Comparison of ENCODE assay signal across 18 cellular contexts in genomic region chr17:48600244-48601098, GRCh38. TPM values are rescaled to one million over a fixed set of nuclear protein-coding genes. Genes with fewer than 3 reads are reported as not detected.
DNase-seq lines count a peak whose midpoint lies in the region; ATAC-seq and TF ChIP-seq lines count a peak whose summit lies in the region.
"Had no signal": no experiment of that assay in that cellular context is flagged by ENCODE, and none has a peak within 500 bp of the region (broad histone marks: within the 10 kb centered on the region; RNA-seq: fewer than 3 reads in every experiment).

No MANE protein-coding gene starts in this region.

- H3K23ac ChIP-seq in IMR-90 (ENCODE audit: low read depth, low read length), result peak overlapping the region; percentile 74; the same call in 1 of the 2 replicates

- intact Hi-C loops in IMR-90 (cut with micrococcal nuclease), result no loop called here

- CTCF ChIA-PET in IMR-90 (lab: Yijun Ruan, JAX), result interaction anchor here (0.6 kb wide), 1 partner anchor 272 kb away, joined by 3 read pairs; no protein-coding TSS in a partner anchor

- no peak overlapping the region for H2AFZ ChIP-seq in IMR-90 (replicated peaks; ENCODE audit: low read length, poor library complexity)
- no peak overlapping the region for H2AFZ ChIP-seq in smooth muscle cell (ENCODE audit: low read depth)

- POLR2A ChIA-PET in IMR-90 (lab: Charles Lee; ENCODE audit: unreplicated experiment), result interaction anchor here (0.5 kb wide), 1 partner anchor 10 kb away, joined by 5 read pairs; no protein-coding TSS in a partner anchor

- in situ Hi-C loops in IMR-90 (cut with MboI; ENCODE audit: low sequenced_read_pairs), result no loop called here

- dilution Hi-C loops in IMR-90 (cut with HindIII; ENCODE audit: low sequenced_read_pairs, unreplicated experiment), result no loop called here

- no peak overlapping the region for H3K14ac ChIP-seq in IMR-90 (replicated peaks; ENCODE audit: low read depth, low read length)

- H3K36me3 ChIP-seq in IMR-90 (ENCODE audit: control insufficient read depth, insufficient read depth, low read length), result peaks cover 6% of the 10 kb centered on the region; the same call in 1 of the 2 replicates
- no peaks in the 10 kb centered on the region for H3K36me3 ChIP-seq in smooth muscle cell (ENCODE audit: low read depth)

- H3K79me2 ChIP-seq in smooth muscle cell (ENCODE audit: low read depth), result peaks cover 91% of the 10 kb centered on the region

- no peak overlapping the region for H4K5ac ChIP-seq in IMR-90 (ENCODE audit: low read depth, low read length)

- H3K4ac ChIP-seq in IMR-90 (ENCODE audit: low read depth, low read length), result no peak overlapping the region; the same call in 1 of the 2 replicates

- H2BK120ac ChIP-seq in IMR-90 (ENCODE audit: low read depth, low read length), result no peak overlapping the region

- H2BK5ac ChIP-seq in IMR-90 (ENCODE audit: low read depth, low read length, poor library complexity, severe bottlenecking), result no peak overlapping the region

- H3K79me1 ChIP-seq in IMR-90 (ENCODE audit: low read depth in 1 of 2, low read length in 2 of 2), result peaks cover 24 to 42% of the 10 kb centered on the region in 2 experiments; a peak in 3 of 4 replicates

- H3K9me3 ChIP-seq in IMR-90 (ENCODE audit: control insufficient read depth, insufficient read depth, low read length) (no peaks in the 10 kb centered on the region), smooth muscle cell (replicated peaks; ENCODE audit: low read depth) (no peaks in the 10 kb centered on the region)

- no peak overlapping the region for H3K18ac ChIP-seq in IMR-90 (ENCODE audit: low read depth, low read length)

- H3K4me3 ChIP-seq in IMR-90 (ENCODE audit: insufficient read depth, low read depth, low read length) (no peak overlapping the region), smooth muscle cell (peak overlapping the region; percentile 66)

- H3K9ac ChIP-seq in IMR-90 (ENCODE audit: low read depth, low read length) (no peak overlapping the region), smooth muscle cell (ENCODE audit: low read depth) (no peak overlapping the region)

- DNase-seq in IMR-90 (peak; percentile 24), glomerular visceral epithelial cell (ENCODE audit: extremely low spot score) (peak; percentile 65), smooth muscle cell (lab: John Stamatoyannopoulos, UW; ENCODE audit: unreplicated experiment) (no peak), EL (no peak)
- DNase-seq in activated CD4-positive, alpha-beta T cell treated with anti-CD3 and anti-CD28 coated beads for 1 hour, result no peak
- DNase-seq: activated CD4-positive, alpha-beta T cell treated with anti-CD3 and anti-CD28 coated beads for 4 hours; activated T-cell treated with anti-CD3 and anti-CD28 coated beads, Interleukin-2, amount 50 U/mL, for 1 hour; CD4-positive, alpha-beta T cell; GDM1; head of caudate nucleus; Karpas-422; left colon; NCI-H1694 treated with DMSO at 0.1 percent for 48 hours; stimulated activated naive CD8-positive, alpha-beta T cell treated with anti-CD3 and anti-CD28 coated beads, Interleukin-15, amount 100 ng/mL, for 72 hours; T-helper 17 cell had no signal

- no peak overlapping the region for H2AK9ac ChIP-seq in IMR-90 (replicated peaks; ENCODE audit: low read depth, low read length, poor library complexity)

- no peak for TF ChIP-seq RAD21 in IMR-90 (IDR thresholded peaks at IDR 0.05; ENCODE audit: low read length)

- no peak overlapping the region; a peak in 1 of 4 replicates for H4K8ac ChIP-seq in IMR-90 (ENCODE audit: low read depth in 2 of 2, low read length in 2 of 2)

- H2AK5ac ChIP-seq in IMR-90 (ENCODE audit: low read depth, low read length), result no peak overlapping the region

- ATAC-seq in IMR-90 (ENCODE audit: low read depth), result no peak
- ATAC-seq: left colon; natural killer cell treated with Interleukin-12 subunit alpha and Interleukin-12 subunit beta and Interleukin-15 and Interleukin-18, amount 100 ng/mL, for 72 hours; stimulated activated naive CD8-positive, alpha-beta T cell treated with anti-CD3 and anti-CD28 coated beads, Interleukin-15, amount 100 ng/mL, for 72 hours; T-helper 17 cell had no signal

- WGBS in IMR-90 (ENCODE audit: extremely low coverage in 2 of 2, insufficient read length in 1 of 2), 2 experiments, result 75% methylated on average over 11 of the region's 17 CpGs; no CpG with 5 or more reads in 1 of the 2 experiments
- WGBS in smooth muscle cell (ENCODE audit: low lambda C conversion rate), result 4% methylated on average over 17 of the region's 17 CpGs

- TF ChIP-seq CTCF in IMR-90 (conservative IDR thresholded peaks at IDR 0.05; ENCODE audit: low read depth, low read length), result no peak
- no peak for TF ChIP-seq CTCF in smooth muscle cell (IDR thresholded peaks at IDR 0.05; ENCODE audit: borderline replicate concordance, insufficient read depth, poor library complexity, severe bottlenecking)

- no peak overlapping the region for H3K56ac ChIP-seq in IMR-90 (ENCODE audit: extremely low read depth, insufficient read depth, low read length)

- peak overlapping the region; percentile 35; the same call in 1 of the 3 replicates for H2BK15ac ChIP-seq in IMR-90 (ENCODE audit: low read depth, low read length)

- H3K27me3 ChIP-seq in IMR-90 (ENCODE audit: control insufficient read depth, insufficient read depth, low read length) (no peaks in the 10 kb centered on the region), smooth muscle cell (ENCODE audit: low read depth) (peaks cover 7% of the 10 kb centered on the region)

- H3K9me1 ChIP-seq in IMR-90 (ENCODE audit: insufficient read depth, low read length), result 0 out of 2 replicates have a peak, but pooled peaks cover 3% of the 10 kb centered on the region

- TF ChIP-seq POLR2A in IMR-90 (IDR thresholded peaks at IDR 0.05; ENCODE audit: low read depth, low read length), result no peak

- BruUV-seq in IMR-90 (replicated peaks; lab: Mats Ljungman, UMichigan), result no TSS peak

- H3K4me1 ChIP-seq in IMR-90 (ENCODE audit: control insufficient read depth, insufficient read depth, low read length) (peaks cover 5% of the 10 kb centered on the region), smooth muscle cell (ENCODE audit: low read depth) (peaks cover 9% of the 10 kb centered on the region)

- H3K4me2 ChIP-seq in IMR-90 (ENCODE audit: low read depth, low read length) (no peak overlapping the region), smooth muscle cell (peak overlapping the region; percentile 98)

- H3K27ac ChIP-seq in IMR-90 (ENCODE audit: insufficient read depth, low read length), result no peak overlapping the region
- H3K27ac ChIP-seq in smooth muscle cell (ENCODE audit: low read depth), result peak overlapping the region; percentile 79
- H3K27ac ChIP-seq: RWPE1 had no signal

- peaks cover 20% of the 10 kb centered on the region for H3F3A ChIP-seq in smooth muscle cell (ENCODE audit: low read depth)

- no peak overlapping the region for H4K91ac ChIP-seq in IMR-90 (ENCODE audit: insufficient read depth, low read depth, low read length)

- no peak overlapping the region for H2BK20ac ChIP-seq in IMR-90 (ENCODE audit: low read depth, low read length)

- H4K20me1 ChIP-seq in IMR-90 (ENCODE audit: insufficient read depth, low read length) (peaks cover 15% of the 10 kb centered on the region), smooth muscle cell (ENCODE audit: low read depth) (peaks cover 81% of the 10 kb centered on the region)

TF ChIP-seq in IMR-90, 13 proteins besides CTCF, POLR2A, EP300 and RAD21 (continues in another document):
- TF ChIP-seq NFE2L2 (IDR thresholded peaks at IDR 0.05; ENCODE audit: low read depth, low read length), result no peak
- no peak for TF ChIP-seq MAFK (IDR thresholded peaks at IDR 0.05; ENCODE audit: low read depth, low read length)
- no peak for TF ChIP-seq RFX5 (IDR thresholded peaks at IDR 0.05; ENCODE audit: low read depth, low read length)
- no peak for TF ChIP-seq CEBPB (IDR thresholded peaks at IDR 0.05; ENCODE audit: low read depth, low read length)
- TF ChIP-seq FOS (IDR thresholded peaks at IDR 0.05; ENCODE audit: low read depth, low read length), result no peak
- no peak for TF ChIP-seq CHD1 (IDR thresholded peaks at IDR 0.05; ENCODE audit: low read depth, low read length)

RNA-seq across cellular contexts. Expression of gene HOXB6, which starts 4.3 kb away (rescaled TPM):
- total RNA-seq in IMR-90 (2012; rRNA removed), result 11.1 and 11.9 TPM in 2 replicates
- 42.2 and 48.1 TPM in 2 replicates for polyA plus RNA-seq in IMR-90 (2012; rRNA removed)
- polyA plus RNA-seq in IMR-90 (2012; cell fraction: cytosol; rRNA removed), result 66.4 and 75.0 TPM in 2 replicates
- polyA plus RNA-seq in IMR-90 (2012; cell fraction: nucleus; rRNA removed; ENCODE audit: low replicate concordance), result 27.7 and 38.2 TPM in 2 replicates
- total RNA-seq in smooth muscle cell, result 6.3 and 7.2 TPM in 2 replicates
- 9.3 and 10.3 TPM in 2 replicates for polyA plus RNA-seq in smooth muscle cell
- total RNA-seq: CD4-positive, alpha-beta T cell; cerebellum; T-helper 17 cell had no signal

RNA-seq across cellular contexts. Expression of gene HOXB5, which starts 6.9 kb away (rescaled TPM):
- 0.54 and 0.56 TPM in 2 replicates for total RNA-seq in IMR-90 (2012; rRNA removed)
- 18.0 and 18.1 TPM in 2 replicates for polyA plus RNA-seq in IMR-90 (2012; rRNA removed)
- polyA plus RNA-seq in IMR-90 (2012; cell fraction: cytosol; rRNA removed), result 19.7 and 32.7 TPM in 2 replicates
- 13.4 and 16.5 TPM in 2 replicates for polyA plus RNA-seq in IMR-90 (2012; cell fraction: nucleus; rRNA removed; ENCODE audit: low replicate concordance)
- total RNA-seq in smooth muscle cell, result 0.49 and 0.94 TPM in 2 replicates
- 1.4 and 1.8 TPM in 2 replicates for polyA plus RNA-seq in smooth muscle cell
- total RNA-seq: CD4-positive, alpha-beta T cell; cerebellum; T-helper 17 cell had no signal

RNA-seq across cellular contexts. Expression of gene HOXB7, which starts 10.3 kb away (rescaled TPM):
- total RNA-seq in IMR-90 (2012; rRNA removed), result 1.8 and 3.3 TPM in 2 replicates
- polyA plus RNA-seq in IMR-90 (2012; rRNA removed), result 6.7 and 7.5 TPM in 2 replicates
- polyA plus RNA-seq in IMR-90 (2012; cell fraction: cytosol; rRNA removed), result 5.2 and 6.4 TPM in 2 replicates
- 1.8 and 2.6 TPM in 2 replicates for polyA plus RNA-seq in IMR-90 (2012; cell fraction: nucleus; rRNA removed; ENCODE audit: low replicate concordance)
- 13.7 and 16.1 TPM in 2 replicates for total RNA-seq in smooth muscle cell
- 29.7 and 33.4 TPM in 2 replicates for polyA plus RNA-seq in smooth muscle cell
- total RNA-seq: CD4-positive, alpha-beta T cell; cerebellum had no signal

RNA-seq across cellular contexts. Expression of gene HOXB3, which starts 10.4 kb away (rescaled TPM):
- total RNA-seq in IMR-90 (2012; rRNA removed), result 6.3 and 8.6 TPM in 2 replicates
- polyA plus RNA-seq in IMR-90 (2012; rRNA removed), result 59.6 and 76.4 TPM in 2 replicates
- 31.9 and 71.7 TPM in 2 replicates for polyA plus RNA-seq in IMR-90 (2012; cell fraction: cytosol; rRNA removed)
- polyA plus RNA-seq in IMR-90 (2012; cell fraction: nucleus; rRNA removed; ENCODE audit: low replicate concordance), result 383 and 595 TPM in 2 replicates
- 5.1 and 9.1 TPM in 2 replicates for total RNA-seq in smooth muscle cell
- 2.8 and 4.4 TPM in 2 replicates for polyA plus RNA-seq in smooth muscle cell
- total RNA-seq: cerebellum had no signal

RNA-seq across cellular contexts. Expression of gene HOXB8, which starts 14.6 kb away (rescaled TPM):
- total RNA-seq in IMR-90 (2012; rRNA removed) (0.54 and 0.56 TPM in 2 replicates), smooth muscle cell (2.0 and 3.8 TPM in 2 replicates)
- polyA plus RNA-seq in IMR-90 (2012; rRNA removed) (5.3 and 6.2 TPM in 2 replicates), smooth muscle cell (0.15 and 0.94 TPM in 2 replicates)
- 2.2 and 6.0 TPM in 2 replicates for polyA plus RNA-seq in IMR-90 (2012; cell fraction: cytosol; rRNA removed)
- 3.2 and 4.6 TPM in 2 replicates for polyA plus RNA-seq in IMR-90 (2012; cell fraction: nucleus; rRNA removed; ENCODE audit: low replicate concordance)
- total RNA-seq: CD4-positive, alpha-beta T cell; cerebellum; natural killer cell treated with Interleukin-12 subunit alpha and Interleukin-12 subunit beta and Interleukin-15 and Interleukin-18, amount 100 ng/mL, for 72 hours; T-helper 17 cell had no signal

Comparison
In these comparisons a context has a peak if more than half of its experiments do, and no peak if none do; other contexts are left out.
1. DNase-seq: peak in IMR-90 (single experiment) and glomerular visceral epithelial cell (single experiment); none in smooth muscle cell (single experiment), activated CD4-positive, alpha-beta T cell treated with anti-CD3 and anti-CD28 coated beads for 1 hour (single experiment) and EL (single experiment).